1 cellular context compared by ENCODE assay signal in the genomic region with DNA sequence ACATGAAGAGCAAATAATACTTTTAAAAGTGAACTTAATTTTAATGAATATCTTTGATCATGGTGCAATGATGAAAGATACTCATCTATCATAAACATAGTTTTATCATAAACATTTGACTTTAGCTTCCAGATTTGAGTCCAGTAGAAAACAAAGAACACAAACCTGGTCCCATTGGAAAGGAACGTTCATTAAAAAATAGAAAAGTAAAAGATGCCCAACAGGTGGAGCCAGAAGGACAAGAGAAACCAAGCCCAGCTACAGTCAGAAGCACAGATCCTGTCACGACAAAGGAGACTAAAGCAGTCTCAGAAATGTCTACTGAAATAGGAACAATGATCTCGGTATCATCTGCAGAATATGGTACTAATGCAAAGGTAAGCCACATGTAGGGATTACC.
TF ChIP-seq lines count a peak whose summit lies in the region.

No MANE protein-coding gene starts in this region.

TF ChIP-seq in GM23338, 12 proteins besides CTCF, POLR2A, EP300 and RAD21:
- TF ChIP-seq, protein P1, sequence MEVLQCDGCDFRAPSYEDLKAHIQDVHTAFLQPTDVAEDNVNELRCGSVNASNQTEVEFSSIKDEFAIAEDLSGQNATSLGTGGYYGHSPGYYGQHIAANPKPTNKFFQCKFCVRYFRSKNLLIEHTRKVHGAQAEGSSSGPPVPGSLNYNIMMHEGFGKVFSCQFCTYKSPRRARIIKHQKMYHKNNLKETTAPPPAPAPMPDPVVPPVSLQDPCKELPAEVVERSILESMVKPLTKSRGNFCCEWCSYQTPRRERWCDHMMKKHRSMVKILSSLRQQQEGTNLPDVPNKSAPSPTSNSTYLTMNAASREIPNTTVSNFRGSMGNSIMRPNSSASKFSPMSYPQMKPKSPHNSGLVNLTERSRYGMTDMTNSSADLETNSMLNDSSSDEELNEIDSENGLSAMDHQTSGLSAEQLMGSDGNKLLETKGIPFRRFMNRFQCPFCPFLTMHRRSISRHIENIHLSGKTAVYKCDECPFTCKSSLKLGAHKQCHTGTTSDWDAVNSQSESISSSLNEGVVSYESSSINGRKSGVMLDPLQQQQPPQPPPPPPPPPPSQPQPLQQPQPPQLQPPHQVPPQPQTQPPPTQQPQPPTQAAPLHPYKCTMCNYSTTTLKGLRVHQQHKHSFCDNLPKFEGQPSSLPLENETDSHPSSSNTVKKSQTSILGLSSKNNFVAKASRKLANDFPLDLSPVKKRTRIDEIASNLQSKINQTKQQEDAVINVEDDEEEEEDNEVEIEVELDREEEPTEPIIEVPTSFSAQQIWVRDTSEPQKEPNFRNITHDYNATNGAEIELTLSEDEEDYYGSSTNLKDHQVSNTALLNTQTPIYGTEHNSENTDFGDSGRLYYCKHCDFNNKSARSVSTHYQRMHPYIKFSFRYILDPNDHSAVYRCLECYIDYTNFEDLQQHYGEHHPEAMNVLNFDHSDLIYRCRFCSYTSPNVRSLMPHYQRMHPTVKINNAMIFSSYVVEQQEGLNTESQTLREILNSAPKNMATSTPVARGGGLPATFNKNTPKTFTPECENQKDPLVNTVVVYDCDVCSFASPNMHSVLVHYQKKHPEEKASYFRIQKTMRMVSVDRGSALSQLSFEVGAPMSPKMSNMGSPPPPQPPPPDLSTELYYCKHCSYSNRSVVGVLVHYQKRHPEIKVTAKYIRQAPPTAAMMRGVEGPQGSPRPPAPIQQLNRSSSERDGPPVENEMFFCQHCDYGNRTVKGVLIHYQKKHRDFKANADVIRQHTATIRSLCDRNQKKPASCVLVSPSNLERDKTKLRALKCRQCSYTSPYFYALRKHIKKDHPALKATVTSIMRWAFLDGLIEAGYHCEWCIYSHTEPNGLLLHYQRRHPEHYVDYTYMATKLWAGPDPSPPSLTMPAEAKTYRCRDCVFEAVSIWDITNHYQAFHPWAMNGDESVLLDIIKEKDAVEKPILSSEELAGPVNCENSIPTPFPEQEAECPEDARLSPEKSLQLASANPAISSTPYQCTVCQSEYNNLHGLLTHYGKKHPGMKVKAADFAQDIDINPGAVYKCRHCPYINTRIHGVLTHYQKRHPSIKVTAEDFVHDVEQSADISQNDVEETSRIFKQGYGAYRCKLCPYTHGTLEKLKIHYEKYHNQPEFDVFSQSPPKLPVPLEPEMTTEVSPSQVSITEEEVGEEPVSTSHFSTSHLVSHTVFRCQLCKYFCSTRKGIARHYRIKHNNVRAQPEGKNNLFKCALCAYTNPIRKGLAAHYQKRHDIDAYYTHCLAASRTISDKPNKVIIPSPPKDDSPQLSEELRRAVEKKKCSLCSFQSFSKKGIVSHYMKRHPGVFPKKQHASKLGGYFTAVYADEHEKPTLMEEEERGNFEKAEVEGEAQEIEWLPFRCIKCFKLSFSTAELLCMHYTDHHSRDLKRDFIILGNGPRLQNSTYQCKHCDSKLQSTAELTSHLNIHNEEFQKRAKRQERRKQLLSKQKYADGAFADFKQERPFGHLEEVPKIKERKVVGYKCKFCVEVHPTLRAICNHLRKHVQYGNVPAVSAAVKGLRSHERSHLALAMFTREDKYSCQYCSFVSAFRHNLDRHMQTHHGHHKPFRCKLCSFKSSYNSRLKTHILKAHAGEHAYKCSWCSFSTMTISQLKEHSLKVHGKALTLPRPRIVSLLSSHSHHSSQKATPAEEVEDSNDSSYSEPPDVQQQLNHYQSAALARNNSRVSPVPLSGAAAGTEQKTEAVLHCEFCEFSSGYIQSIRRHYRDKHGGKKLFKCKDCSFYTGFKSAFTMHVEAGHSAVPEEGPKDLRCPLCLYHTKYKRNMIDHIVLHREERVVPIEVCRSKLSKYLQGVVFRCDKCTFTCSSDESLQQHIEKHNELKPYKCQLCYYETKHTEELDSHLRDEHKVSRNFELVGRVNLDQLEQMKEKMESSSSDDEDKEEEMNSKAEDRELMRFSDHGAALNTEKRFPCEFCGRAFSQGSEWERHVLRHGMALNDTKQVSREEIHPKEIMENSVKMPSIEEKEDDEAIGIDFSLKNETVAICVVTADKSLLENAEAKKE (CRISPR knock-in tag; IDR thresholded peaks at IDR 0.05): no peak
- no peak for TF ChIP-seq ZNF114 (CRISPR knock-in tag; IDR thresholded peaks at IDR 0.05)
- no peak for TF ChIP-seq POLR2AphosphoS5 (IDR thresholded peaks at IDR 0.05; ENCODE audit: low read depth)
- TF ChIP-seq, protein P2, sequence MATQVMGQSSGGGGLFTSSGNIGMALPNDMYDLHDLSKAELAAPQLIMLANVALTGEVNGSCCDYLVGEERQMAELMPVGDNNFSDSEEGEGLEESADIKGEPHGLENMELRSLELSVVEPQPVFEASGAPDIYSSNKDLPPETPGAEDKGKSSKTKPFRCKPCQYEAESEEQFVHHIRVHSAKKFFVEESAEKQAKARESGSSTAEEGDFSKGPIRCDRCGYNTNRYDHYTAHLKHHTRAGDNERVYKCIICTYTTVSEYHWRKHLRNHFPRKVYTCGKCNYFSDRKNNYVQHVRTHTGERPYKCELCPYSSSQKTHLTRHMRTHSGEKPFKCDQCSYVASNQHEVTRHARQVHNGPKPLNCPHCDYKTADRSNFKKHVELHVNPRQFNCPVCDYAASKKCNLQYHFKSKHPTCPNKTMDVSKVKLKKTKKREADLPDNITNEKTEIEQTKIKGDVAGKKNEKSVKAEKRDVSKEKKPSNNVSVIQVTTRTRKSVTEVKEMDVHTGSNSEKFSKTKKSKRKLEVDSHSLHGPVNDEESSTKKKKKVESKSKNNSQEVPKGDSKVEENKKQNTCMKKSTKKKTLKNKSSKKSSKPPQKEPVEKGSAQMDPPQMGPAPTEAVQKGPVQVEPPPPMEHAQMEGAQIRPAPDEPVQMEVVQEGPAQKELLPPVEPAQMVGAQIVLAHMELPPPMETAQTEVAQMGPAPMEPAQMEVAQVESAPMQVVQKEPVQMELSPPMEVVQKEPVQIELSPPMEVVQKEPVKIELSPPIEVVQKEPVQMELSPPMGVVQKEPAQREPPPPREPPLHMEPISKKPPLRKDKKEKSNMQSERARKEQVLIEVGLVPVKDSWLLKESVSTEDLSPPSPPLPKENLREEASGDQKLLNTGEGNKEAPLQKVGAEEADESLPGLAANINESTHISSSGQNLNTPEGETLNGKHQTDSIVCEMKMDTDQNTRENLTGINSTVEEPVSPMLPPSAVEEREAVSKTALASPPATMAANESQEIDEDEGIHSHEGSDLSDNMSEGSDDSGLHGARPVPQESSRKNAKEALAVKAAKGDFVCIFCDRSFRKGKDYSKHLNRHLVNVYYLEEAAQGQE (IDR thresholded peaks at IDR 0.05; ENCODE audit: unreplicated experiment): no peak
- no peak for TF ChIP-seq STAT1 (IDR thresholded peaks at IDR 0.05; ENCODE audit: unreplicated experiment)
- TF ChIP-seq ZNF331 (CRISPR knock-in tag; IDR thresholded peaks at IDR 0.05; ENCODE audit: low read depth): no peak
- no peak for TF ChIP-seq ETS1 (IDR thresholded peaks at IDR 0.05)
- no peak for TF ChIP-seq EZH2phosphoT487 (IDR thresholded peaks at IDR 0.05; ENCODE audit: unreplicated experiment)
- no peak for TF ChIP-seq CREB1 (CRISPR knock-in tag; IDR thresholded peaks at IDR 0.05; ENCODE audit: low read depth)
- TF ChIP-seq NANOG (IDR thresholded peaks at IDR 0.05; ENCODE audit: borderline replicate concordance): no peak
